ENCODE assay signal across 15 cellular contexts in genomic region chr5:134917070-134917831, GRCh38. TPM values are rescaled to one million over a fixed set of nuclear protein-coding genes. Genes with fewer than 3 reads are reported as not detected.
DNase-seq lines count a peak whose midpoint lies in the region; ATAC-seq, FAIRE-seq and TF ChIP-seq lines count a peak whose summit lies in the region.
"Had no signal": no experiment of that assay in that cellular context is flagged by ENCODE, and none has a peak within 500 bp of the region (broad histone marks: within the 10 kb centered on the region; RNA-seq: fewer than 3 reads in every experiment).

No MANE protein-coding gene starts in this region.

- TF ChIP-seq POLR2A in A549 (IDR thresholded peaks at IDR 0.05; ENCODE audit: low read length) = no peak
- no peak for TF ChIP-seq POLR2A in spleen (IDR thresholded peaks at IDR 0.05)
- TF ChIP-seq POLR2A in esophagus squamous epithelium (IDR thresholded peaks at IDR 0.05) = no peak

- H3K4me1 ChIP-seq in A549 = no peaks in the 10 kb centered on the region
- H3K4me1 ChIP-seq in spleen = no peaks in the 10 kb centered on the region
- peaks cover 0 to 12% (median 0%) of the 10 kb centered on the region in 3 donors for H3K4me1 ChIP-seq in esophagus squamous epithelium

- CTCF ChIA-PET in A549 (lab: Yijun Ruan, JAX) = interaction anchor here (0.6 to 7.6 kb wide), 16 partner anchors 9 to 453 kb away, joined by 3 to 60 read pairs (median 3); no protein-coding TSS in a partner anchor

- H3K27me3 ChIP-seq in SU-DHL-6 (ENCODE audit: low read length) (no peaks in the 10 kb centered on the region), spleen (replicated peaks in 1 of 7) (no peaks in the 10 kb centered on the region), esophagus squamous epithelium (no peaks in the 10 kb centered on the region)

- TF ChIP-seq CTCF in A549 (IDR thresholded peaks at IDR 0.05) (peak; percentile 46), GM12865 (IDR thresholded peaks at IDR 0.05; ENCODE audit: insufficient read depth, low read depth, low read length, missing control alignments) (peak; percentile 30), SU-DHL-6 (IDR thresholded peaks at IDR 0.05; ENCODE audit: insufficient read depth, low read length, poor library complexity, severe bottlenecking) (peak; percentile 24), GM20000 (IDR thresholded peaks at IDR 0.05; ENCODE audit: extremely low read depth, missing control alignments) (no peak), spleen (IDR thresholded peaks at IDR 0.05 in 8 of 11, conservative IDR thresholded peaks at IDR 0.05 in 3 of 11) (no peak), esophagus squamous epithelium (IDR thresholded peaks at IDR 0.05) (peak in 3 of 6 experiments; percentile 14 to 49 (median 44))

- DNase-seq in A549 (ENCODE audit: low read depth in 1 of 2, low spot score in 1 of 2) (peak in 1 of 2 experiments; percentile 16), GM12865 (ENCODE audit: low read depth) (no peak), iPS-NIHi7 (ENCODE audit: extremely low spot score) (peak; percentile 65), GM20000 (ENCODE audit: low spot score) (no peak), spleen (no peak), esophagus squamous epithelium (lab: John Stamatoyannopoulos, UW) (no peak), caudate nucleus (lab: John Stamatoyannopoulos, UW) (no peak)
- DNase-seq: activated B cell treated with CpG ODN at 0.5 μM for 24 hours; activated naive CD4-positive, alpha-beta T cell; C1 segment of cervical spinal cord; effector CD4-positive, alpha-beta T cell; natural killer cell; stimulated activated CD4-positive, alpha-beta T cell treated with anti-CD3 and anti-CD28 coated beads, Interleukin-1b, Interleukin-23, amount 100 ng/mL, for 48 hours had no signal

- H3K36me3 ChIP-seq in SU-DHL-6 (ENCODE audit: low read length) (no peaks in the 10 kb centered on the region), spleen (peaks cover 0 to 80% (median 36%) of the 10 kb centered on the region in 6 donors), esophagus squamous epithelium (peaks cover 4 to 72% (median 5%) of the 10 kb centered on the region in 3 donors)

- H3K9ac ChIP-seq in SU-DHL-6 (ENCODE audit: low read length) = no peak overlapping the region

- no peak overlapping the region for H2AFZ ChIP-seq in SU-DHL-6 (ENCODE audit: low read depth, low read length, severe bottlenecking)

- H3K4me2 ChIP-seq in A549 = no peak overlapping the region
- no peak overlapping the region for H3K4me2 ChIP-seq in SU-DHL-6 (ENCODE audit: low read depth, low read length, poor library complexity, severe bottlenecking)

- H3K9me3 ChIP-seq in A549 (no peaks in the 10 kb centered on the region), SU-DHL-6 (ENCODE audit: insufficient read depth, low read length) (no peaks in the 10 kb centered on the region), spleen (no peaks in the 10 kb centered on the region), esophagus squamous epithelium (no peaks in the 10 kb centered on the region)

- no peaks in the 10 kb centered on the region for H4K20me1 ChIP-seq in SU-DHL-6 (ENCODE audit: low read depth, low read length)

- no peak overlapping the region for H3K4me3 ChIP-seq in A549
- no peak overlapping the region for H3K4me3 ChIP-seq in GM12865 (ENCODE audit: low read depth, low read length)
- H3K4me3 ChIP-seq in SU-DHL-6 (ENCODE audit: insufficient read depth, low read length, poor library complexity, severe bottlenecking) = no peak overlapping the region
- no peak overlapping the region for H3K4me3 ChIP-seq in spleen
- no peak overlapping the region for H3K4me3 ChIP-seq in esophagus squamous epithelium

- no peak for TF ChIP-seq EP300 in A549 (IDR thresholded peaks at IDR 0.05)

- H3K79me2 ChIP-seq in SU-DHL-6 (ENCODE audit: insufficient read depth, low read length) = no peaks in the 10 kb centered on the region

- POLR2A ChIA-PET in A549 (lab: Yijun Ruan, JAX) = no interaction called here

- FAIRE-seq in A549 (lab: Jason Lieb, UNC) = no peak
- FAIRE-seq: GM18507 had no signal

- TF ChIP-seq RAD21 in A549 (conservative IDR thresholded peaks at IDR 0.05 in 1 of 2, IDR thresholded peaks at IDR 0.05 in 1 of 2) = peak; percentile 40 to 50; a peak in 4 of 5 replicates

- H3K27ac ChIP-seq in A549 = no peak overlapping the region
- H3K27ac ChIP-seq in SU-DHL-6 (ENCODE audit: low read depth, low read length) = no peak overlapping the region
- no peak overlapping the region for H3K27ac ChIP-seq in spleen
- no peak overlapping the region for H3K27ac ChIP-seq in esophagus squamous epithelium
- H3K27ac ChIP-seq in caudate nucleus (ENCODE audit: low read depth, low read length) = no peak overlapping the region

- peak in 1 of 2 experiments; percentile 74; a peak in 3 of 6 replicates for ATAC-seq in A549
- ATAC-seq: natural killer cell had no signal

- intact Hi-C loops in spleen (cut with DNase I; ENCODE audit: low total_unique reads) = loop anchor here (5.0 kb wide), 1 partner anchor 275 kb away; no protein-coding TSS in a partner anchor
- intact Hi-C loops in esophagus squamous epithelium (cut with DNase I) = no loop called here

- no peaks in the 10 kb centered on the region for H3K9me2 ChIP-seq in SU-DHL-6 (replicated peaks; ENCODE audit: insufficient read depth, low read length)

- WGBS in A549 (ENCODE audit: missing lambda C conversion rate) = 90% methylated on average over 10 of the region's 10 CpGs
- WGBS in spleen, 5 donors = 91 to 96% (median 92%) methylated on average over 10 of the region's 10 CpGs
- 74 to 75% methylated on average over 10 of the region's 10 CpGs for WGBS in esophagus squamous epithelium, 2 donors

- H3F3A ChIP-seq in SU-DHL-6 (ENCODE audit: insufficient read depth) = no peaks in the 10 kb centered on the region

TF ChIP-seq in A549, 52 proteins besides CTCF, POLR2A, EP300 and RAD21:
- TF ChIP-seq RFX5 (IDR thresholded peaks at IDR 0.05) (no peak), SMC3 (IDR thresholded peaks at IDR 0.05) (peak; percentile 72)

RNA-seq across cellular contexts. Expression of gene PCBD2, which starts 12.3 kb away (rescaled TPM):
- polyA plus RNA-seq in A549 (2011; rRNA removed) (13.3 and 13.6 TPM in 2 replicates), A549 (2017; fragmentation: RNase III; extraction: RNeasy Plus Mini Kit Qiagen cat#74134 plus additional on column Dnase treatment) (9.5 to 10.9 TPM (median 10.2 TPM) in 3 replicates), spleen (1 to 10 TPM; 2.8 to 5.9 (median 4.3) TPM)
- polyA plus RNA-seq in A549 (2012; cell fraction: cytosol; rRNA removed) = 8.2 and 9.2 TPM in 2 replicates
- 4.4 and 7.0 TPM in 2 replicates for polyA plus RNA-seq in A549 (2012; cell fraction: nucleus; rRNA removed)
- polyA minus RNA-seq in A549 (2011; rRNA and poly(A)+ RNA removed) = 4.2 and 4.8 TPM in 2 replicates
- total RNA-seq in spleen (10 to 100 TPM in 5 of 7 donors, 1 to 10 TPM in 2; 8.1 to 15.8 (median 10.2) TPM), esophagus squamous epithelium (10 to 100 TPM in 1 of 4 donors, 1 to 10 TPM in 3; 8.0 to 12.8 (median 8.8) TPM)

RNA-seq across cellular contexts. Expression of gene TXNDC15, which starts 43.1 kb away (rescaled TPM):
- 61.0 and 85.2 TPM in 2 replicates for polyA plus RNA-seq in A549 (2011; rRNA removed)
- 71.2 and 76.9 TPM in 2 replicates for polyA plus RNA-seq in A549 (2012; cell fraction: cytosol; rRNA removed)
- polyA plus RNA-seq in A549 (2012; cell fraction: nucleus; rRNA removed) = 46.2 and 65.3 TPM in 2 replicates
- 71.1 to 81.0 TPM (median 76.7 TPM) in 3 replicates for polyA plus RNA-seq in A549 (2017; fragmentation: RNase III; extraction: RNeasy Plus Mini Kit Qiagen cat#74134 plus additional on column Dnase treatment)
- polyA minus RNA-seq in A549 (2011; rRNA and poly(A)+ RNA removed) = 40.0 and 50.5 TPM in 2 replicates
- total RNA-seq in spleen = 100 to 1,000 TPM in 1 of 7 donors, 10 to 100 TPM in 6; 45.9 to 109 (median 63.4) TPM
- 10 to 100 TPM; 37.4 to 60.8 (median 39.8) TPM for polyA plus RNA-seq in spleen
- total RNA-seq in esophagus squamous epithelium = 10 to 100 TPM; 20.2 to 43.9 (median 35.2) TPM

RNA-seq across cellular contexts. Expression of gene CATSPER3, which starts 50.5 kb away (rescaled TPM):
- 0.74 and 1.2 TPM in 2 replicates for polyA plus RNA-seq in A549 (2011; rRNA removed)
- polyA plus RNA-seq in A549 (2012; cell fraction: cytosol; rRNA removed) = 0.67 and 0.82 TPM in 2 replicates
- 1.4 and 2.1 TPM in 2 replicates for polyA plus RNA-seq in A549 (2012; cell fraction: nucleus; rRNA removed)
- 0.22 to 0.62 TPM (median 0.41 TPM) in 3 replicates for polyA plus RNA-seq in A549 (2017; fragmentation: RNase III; extraction: RNeasy Plus Mini Kit Qiagen cat#74134 plus additional on column Dnase treatment)
- polyA minus RNA-seq in A549 (2011; rRNA and poly(A)+ RNA removed) = 1.9 and 2.0 TPM in 2 replicates
- under 1 TPM in 4 of 7 donors, not detected in 3; 0.40 to 0.89 (median 0.65) TPM for total RNA-seq in spleen
- polyA plus RNA-seq in spleen = under 1 TPM; 0.35 to 0.44 (median 0.39) TPM
- total RNA-seq in esophagus squamous epithelium = under 1 TPM in 2 of 4 donors, not detected in 2; 0.23 to 0.76 TPM

Comparison
In these comparisons a context has a peak if more than half of its experiments do, and no peak if none do; other contexts are left out.
1. CTCF ChIP-seq: peak in A549 (single experiment), GM12865 (single experiment) and SU-DHL-6 (single experiment); none in GM20000 (single experiment) and spleen (0 of 11).